In the genomic region with DNA sequence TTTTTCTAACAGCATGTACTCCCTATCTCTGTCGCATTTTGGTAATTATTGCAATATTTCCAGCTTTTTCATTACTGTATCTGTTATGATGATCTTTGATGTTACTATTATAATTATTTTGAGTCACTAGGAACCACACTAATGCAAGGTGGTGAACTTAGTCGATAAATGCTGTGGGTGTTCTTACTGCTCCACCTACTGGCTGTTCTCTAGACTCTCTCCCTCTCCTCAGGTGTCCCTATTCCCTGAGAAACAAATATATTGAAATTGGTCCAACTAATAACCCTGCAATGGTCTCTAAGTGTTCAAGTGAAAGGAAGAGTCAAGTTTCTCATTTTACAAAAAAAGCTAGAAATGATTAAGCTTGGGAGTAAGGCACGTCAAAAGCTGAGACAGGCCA, we compare ENCODE assay signal across 8 cellular contexts. TPM values are rescaled to one million over a fixed set of nuclear protein-coding genes. Genes with fewer than 3 reads are reported as not detected.
A peak's percentile ranks its signal among the peaks of the same experiment; 100 is the strongest.
DNase-seq lines count a peak whose midpoint lies in the region; ATAC-seq, FAIRE-seq and TF ChIP-seq lines count a peak whose summit lies in the region.

No MANE protein-coding gene starts in this region.

- POLR2A ChIA-PET in naive thymus-derived CD8-positive, alpha-beta T cell (lab: Charles Lee): interaction anchor here (0.6 to 1.1 kb wide), 2 partner anchors 10 to 71 kb away, joined by 3 to 4 read pairs; no protein-coding TSS in a partner anchor

- H3K9me3 Mint-ChIP-seq in CD14-positive monocyte: no peaks in the 10 kb centered on the region
- H3K9me3 Mint-ChIP-seq in naive thymus-derived CD8-positive, alpha-beta T cell: no peaks in the 10 kb centered on the region

- DNase-seq in CD14-positive monocyte (ENCODE audit: low spot score) (no peak), epithelial cell of esophagus (ENCODE audit: low read depth) (peak; percentile 42), cerebellum (ENCODE audit: low spot score) (no peak), H54 (ENCODE audit: insufficient read length, low spot score) (no peak)
- DNase-seq in naive thymus-derived CD8-positive, alpha-beta T cell: no peak

- H3K27me3 Mint-ChIP-seq in CD14-positive monocyte (ENCODE audit: low read depth in 3 of 3): no peaks in the 10 kb centered on the region
- no peaks in the 10 kb centered on the region for H3K27me3 Mint-ChIP-seq in naive thymus-derived CD8-positive, alpha-beta T cell

- no peak for TF ChIP-seq POLR2A in H54 (IDR thresholded peaks at IDR 0.05; ENCODE audit: low read depth, low read length)

- peaks cover 65 to 74% of the 10 kb centered on the region in 2 donors for H3K36me3 Mint-ChIP-seq in CD14-positive monocyte
- peaks cover 10 to 85% (median 11%) of the 10 kb centered on the region in 3 donors for H3K36me3 Mint-ChIP-seq in naive thymus-derived CD8-positive, alpha-beta T cell

- no peaks in the 10 kb centered on the region for H3K4me1 Mint-ChIP-seq in CD14-positive monocyte
- peaks cover 7 to 34% (median 30%) of the 10 kb centered on the region in 4 donors for H3K4me1 Mint-ChIP-seq in naive thymus-derived CD8-positive, alpha-beta T cell

- TF ChIP-seq CTCF in CD14-positive monocyte (IDR thresholded peaks at IDR 0.05) (peak; percentile 37), LNCAP (IDR thresholded peaks at IDR 0.05) (peak; percentile 76), epithelial cell of esophagus (IDR thresholded peaks at IDR 0.05; ENCODE audit: insufficient read depth, low read depth, low read length, missing control alignments) (peak; percentile 67)

- no peak for FAIRE-seq in H54 (lab: Jason Lieb, UNC)

- intact Hi-C loops in CD14-positive monocyte (cut with micrococcal nuclease): no loop called here

- peak; percentile 74 for ATAC-seq in GM19395 (IDR thresholded peaks at IDR 0.05; ENCODE audit: unreplicated experiment)
- no peak for ATAC-seq in naive thymus-derived CD8-positive, alpha-beta T cell
- no peak for ATAC-seq in HG02763 (IDR thresholded peaks at IDR 0.05; ENCODE audit: unreplicated experiment)

- H3K4me3 ChIP-seq in epithelial cell of esophagus (ENCODE audit: low read length): no peak overlapping the region

- H3K4me3 Mint-ChIP-seq in CD14-positive monocyte: no peak overlapping the region
- no peak overlapping the region for H3K4me3 Mint-ChIP-seq in naive thymus-derived CD8-positive, alpha-beta T cell

- H3K27ac Mint-ChIP-seq in CD14-positive monocyte: no peak overlapping the region
- H3K27ac Mint-ChIP-seq in naive thymus-derived CD8-positive, alpha-beta T cell: peak overlapping the region in 4 of 10 donors; percentile 9 to 35 (median 25)

RNA-seq across cellular contexts. Expression of gene ARL14EP, which starts 10.5 kb away (rescaled TPM):
- polyA plus RNA-seq in CD14-positive monocyte: 10 to 100 TPM; 21.2 to 32.2 TPM
- total RNA-seq in cerebellum: 48.4 TPM
- total RNA-seq in naive thymus-derived CD8-positive, alpha-beta T cell: 10 to 100 TPM; 70.3 to 73.6 TPM
- polyA plus RNA-seq in naive thymus-derived CD8-positive, alpha-beta T cell: 10 to 100 TPM; 65.8 to 78.6 (median 71.2) TPM
